Comparison of ENCODE assay signal across 8 cellular contexts in genomic region chr7:107045195-107045960, GRCh38. TPM values are rescaled to one million over a fixed set of nuclear protein-coding genes. Genes with fewer than 3 reads are reported as not detected.
DNase-seq lines count a peak whose midpoint lies in the region; ATAC-seq and TF ChIP-seq lines count a peak whose summit lies in the region.

No MANE protein-coding gene starts in this region.

- peak overlapping the region; percentile 81 to 95 (median 86) for H3K4me3 Mint-ChIP-seq in CD8-positive, alpha-beta memory T cell

- no peak for TF ChIP-seq CTCF in astrocyte of the spinal cord (IDR thresholded peaks at IDR 0.05; ENCODE audit: low read depth, low read length)

- H3K27me3 ChIP-seq in CD8-positive, alpha-beta memory T cell (ENCODE audit: insufficient read depth, low read length, poor library complexity, severe bottlenecking) = peaks cover 9% of the 10 kb centered on the region

- no peaks in the 10 kb centered on the region for H3K36me3 ChIP-seq in CD8-positive, alpha-beta memory T cell (ENCODE audit: insufficient read depth, low read length)
- no peaks in the 10 kb centered on the region for H3K36me3 ChIP-seq in KOPT-K1 (ENCODE audit: insufficient read depth, low read length)

- H3K36me3 Mint-ChIP-seq in CD8-positive, alpha-beta memory T cell = peaks cover 0 to 1% (median 0%) of the 10 kb centered on the region in 3 donors

- POLR2A ChIA-PET in CD8-positive, alpha-beta memory T cell (lab: Charles Lee) = interaction anchor here (1.3 kb wide), 1 partner anchor 81 kb away, joined by 4 read pairs; no protein-coding TSS in a partner anchor

- no peak for ATAC-seq in GM18907 (IDR thresholded peaks at IDR 0.05; ENCODE audit: unreplicated experiment)

- H3K4me1 ChIP-seq in CD8-positive, alpha-beta memory T cell (ENCODE audit: insufficient read depth, low read length) = peaks cover 11% of the 10 kb centered on the region

- DNase-seq in CD8-positive, alpha-beta memory T cell = peak in 1 of 5 donors; percentile 5
- DNase-seq in astrocyte of the spinal cord (ENCODE audit: low read depth, low spot score) (no peak), left kidney (ENCODE audit: low read depth, low spot score) (peak; percentile 82), OCI-M2 (lab: John Stamatoyannopoulos, UW; ENCODE audit: unreplicated experiment) (no peak), posterior cingulate gyrus (no peak)

- CTCF ChIA-PET in CD8-positive, alpha-beta memory T cell (lab: Charles Lee) = interaction anchor here (1.5 kb wide), 1 partner anchor 16 kb away, joined by 4 read pairs; no protein-coding TSS in a partner anchor

- H3K4me3 ChIP-seq in CD8-positive, alpha-beta memory T cell (ENCODE audit: low read length) = peak overlapping the region; percentile 70
- H3K4me3 ChIP-seq in astrocyte of the spinal cord (ENCODE audit: low read depth, low read length) = peak overlapping the region; percentile 71

- H3K27ac ChIP-seq in CD8-positive, alpha-beta memory T cell (ENCODE audit: low read depth, low read length) = peak overlapping the region; percentile 71
- H3K27ac ChIP-seq in KOPT-K1 (ENCODE audit: low read depth, low read length, poor library complexity, severe bottlenecking) = peak overlapping the region; percentile 52
- H3K27ac ChIP-seq in temporal lobe (ENCODE audit: low read depth, low read length) = peak overlapping the region; percentile 56

- H3K4me1 Mint-ChIP-seq in CD8-positive, alpha-beta memory T cell = peaks cover 8 to 15% (median 11%) of the 10 kb centered on the region in 3 donors

- H3K27me3 Mint-ChIP-seq in CD8-positive, alpha-beta memory T cell = peaks cover 20 to 36% of the 10 kb centered on the region in 2 donors

- intact Hi-C loops in posterior cingulate gyrus (cut with DNase I) = no loop called here

- no peaks in the 10 kb centered on the region for H3K9me3 Mint-ChIP-seq in CD8-positive, alpha-beta memory T cell

- H3K27ac Mint-ChIP-seq in CD8-positive, alpha-beta memory T cell = peak overlapping the region in 4 of 8 donors; percentile 31 to 62 (median 52)

- H3K9me3 ChIP-seq in CD8-positive, alpha-beta memory T cell (ENCODE audit: low read length) = no peaks in the 10 kb centered on the region
- H3K9me3 ChIP-seq in KOPT-K1 (ENCODE audit: insufficient read depth, low read length, poor library complexity, severe bottlenecking) = no peaks in the 10 kb centered on the region

- in situ Hi-C loops in astrocyte of the spinal cord (cut with HindIII; ENCODE audit: low sequenced_read_pairs) = no loop called here

RNA-seq across cellular contexts. Expression of gene PRKAR2B, which starts 0.9 kb away (rescaled TPM):
- total RNA-seq in CD8-positive, alpha-beta memory T cell = 1 to 10 TPM; 1.1 to 1.2 TPM
- polyA plus RNA-seq in CD8-positive, alpha-beta memory T cell = 0.93 TPM
- 174 TPM for total RNA-seq in temporal lobe

Comparison
In these comparisons a context has a peak if more than half of its experiments do, and no peak if none do; other contexts are left out.
1. RNA of gene PRKAR2B, which starts 0.9 kb away (total RNA-seq): 174 TPM in temporal lobe (single experiment); 1.1 to 1.2 TPM in CD8-positive, alpha-beta memory T cell; every median in the first group is over 10 times any median in the second.
2. Peak in every context shown above with its lines, with median percentiles within 50 percentile points of each other: H3K27ac ChIP-seq.